Comparison of ENCODE assay signal across 20 cellular contexts in the genomic region with DNA sequence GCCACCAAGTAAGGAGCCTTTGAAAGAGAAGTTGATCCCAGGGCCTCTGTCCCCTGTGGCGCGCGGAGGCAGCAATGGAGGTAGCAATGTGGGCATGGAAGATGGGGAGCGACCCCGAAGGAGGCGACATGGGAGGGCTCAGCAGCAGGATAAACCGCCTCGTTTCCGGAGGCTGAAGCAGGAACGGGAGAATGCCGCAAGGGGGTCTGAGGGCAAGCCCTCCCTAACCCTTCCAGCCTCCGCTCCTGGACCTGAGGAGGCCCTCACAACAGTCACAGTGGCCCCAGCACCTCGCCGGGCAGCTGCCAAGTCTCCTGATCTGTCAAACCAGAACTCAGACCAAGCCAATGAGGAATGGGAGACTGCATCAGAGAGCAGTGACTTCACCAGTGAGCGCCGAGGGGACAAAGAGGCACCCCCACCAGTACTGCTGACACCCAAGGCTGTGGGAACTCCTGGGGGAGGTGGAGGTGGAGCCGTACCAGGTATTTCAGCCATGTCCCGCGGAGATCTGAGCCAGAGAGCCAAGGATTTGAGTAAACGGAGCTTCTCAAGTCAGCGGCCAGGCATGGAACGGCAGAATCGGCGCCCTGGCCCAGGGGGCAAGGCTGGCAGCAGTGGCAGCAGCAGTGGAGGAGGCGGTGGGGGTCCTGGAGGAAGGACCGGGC. TPM values are rescaled to one million over a fixed set of nuclear protein-coding genes. Genes with fewer than 3 reads are reported as not detected.
DNase-seq lines count a peak whose midpoint lies in the region; ATAC-seq, FAIRE-seq and TF ChIP-seq lines count a peak whose summit lies in the region.
"Had no signal": no experiment of that assay in that cellular context is flagged by ENCODE, and none has a peak within 500 bp of the region (broad histone marks: within the 10 kb centered on the region; RNA-seq: fewer than 3 reads in every experiment).

No MANE protein-coding gene starts in this region.

- ATAC-seq in SK-N-SH treated with all-trans-retinoic acid at 6 μM for 48 hours, result no peak
- ATAC-seq: gastrocnemius medialis had no signal

- 93% methylated on average over 26 of the region's 26 CpGs for WGBS in SK-N-SH (ENCODE audit: low lambda C conversion rate)

- peaks cover 44% of the 10 kb centered on the region for H3K36me3 Mint-ChIP-seq in mesothelial cell of epicardium
- peaks cover 96 to 99% of the 10 kb centered on the region in 2 donors for H3K36me3 Mint-ChIP-seq in CD14-positive monocyte

- no peak for TF ChIP-seq RAD21 in SK-N-SH (IDR thresholded peaks at IDR 0.05; ENCODE audit: low read length)

- POLR2A ChIA-PET in SK-N-SH (lab: Yijun Ruan, JAX), result interaction anchor here (1.0 to 1.1 kb wide), 2 partner anchors 19 to 28 kb away, joined by 3 read pairs; partner anchors contain the start of gene C6orf47

- TF ChIP-seq EP300 in SK-N-SH (IDR thresholded peaks at IDR 0.05; ENCODE audit: borderline replicate concordance in 1 of 2, low read depth in 1 of 2, low read length in 1 of 2), result no peak

- no peaks in the 10 kb centered on the region; a peak in 1 of 4 replicates for H3K4me1 ChIP-seq in SK-N-SH (ENCODE audit: control insufficient read depth in 1 of 2, insufficient read depth in 2 of 2, low read depth in 1 of 2, low read length in 1 of 2)
- H3K4me1 ChIP-seq: gastrocnemius medialis, sigmoid colon had no signal

- H3K9ac ChIP-seq in SK-N-SH, result no peak overlapping the region

- H3K4me2 ChIP-seq in SK-N-SH, result no peak overlapping the region

- H3K36me3 ChIP-seq in SK-N-SH (replicated peaks in 1 of 2; ENCODE audit: control insufficient read depth in 1 of 2, insufficient read depth in 2 of 2, low read length in 1 of 2) (peaks cover 53 to 97% of the 10 kb centered on the region in 2 experiments), WERI-Rb-1 (peaks cover 100% of the 10 kb centered on the region)

- peak overlapping the region; percentile 21 for H3K27ac Mint-ChIP-seq in mesothelial cell of epicardium
- peak overlapping the region in 2 of 7 donors; percentile 65 to 68 for H3K27ac Mint-ChIP-seq in CD14-positive monocyte

- H3K9me2 ChIP-seq in SK-N-SH, result no peaks in the 10 kb centered on the region

- peak; percentile 55 for TF ChIP-seq POLR2A in GM12892 (IDR thresholded peaks at IDR 0.05; ENCODE audit: low read depth, low read length)

- no peak for FAIRE-seq in GM12892 (lab: Jason Lieb, UNC)
- FAIRE-seq: endothelial cell of umbilical vein, RCC 7860 had no signal

- H3K27ac ChIP-seq in SK-N-SH (ENCODE audit: low read depth in 2 of 2, low read length in 1 of 2) (peak overlapping the region in 1 of 2 experiments; percentile 1; a peak in 2 of 4 replicates), WERI-Rb-1 (peak overlapping the region; percentile 11)
- H3K27ac ChIP-seq: thoracic aorta had no signal

- H3K9me3 Mint-ChIP-seq in mesothelial cell of epicardium, result no peaks in the 10 kb centered on the region
- no peaks in the 10 kb centered on the region for H3K9me3 Mint-ChIP-seq in CD14-positive monocyte

- CTCF ChIA-PET in SK-N-SH (lab: Yijun Ruan, JAX), result interaction anchor here (1.4 kb wide), 1 partner anchor 11 kb away, joined by 4 read pairs; no protein-coding TSS in a partner anchor

- H4K20me1 ChIP-seq in SK-N-SH (ENCODE audit: insufficient read depth), result peaks cover 19% of the 10 kb centered on the region; the same call in 1 of the 2 replicates

- H3K9me3 ChIP-seq in SK-N-SH (no peaks in the 10 kb centered on the region), WERI-Rb-1 (ENCODE audit: severe bottlenecking) (no peaks in the 10 kb centered on the region)
- H3K9me3 ChIP-seq: gastrocnemius medialis, sigmoid colon, thoracic aorta had no signal

- H3K4me3 ChIP-seq in SK-N-SH (ENCODE audit: low read depth in 2 of 2, low read length in 1 of 2), result no peak overlapping the region
- H3K4me3 ChIP-seq in WERI-Rb-1 (ENCODE audit: low read depth, low read length), result no peak overlapping the region
- H3K4me3 ChIP-seq: gastrocnemius medialis, sigmoid colon, thoracic aorta had no signal

- TF ChIP-seq CTCF in SK-N-SH (IDR thresholded peaks at IDR 0.05) (no peak), WERI-Rb-1 (IDR thresholded peaks at IDR 0.05; ENCODE audit: low read depth, low read length) (no peak), mesothelial cell of epicardium (IDR thresholded peaks at IDR 0.05; ENCODE audit: unreplicated experiment) (no peak), CD14-positive monocyte (IDR thresholded peaks at IDR 0.05) (no peak)

- H3K4me3 Mint-ChIP-seq in mesothelial cell of epicardium (no peak overlapping the region), CD14-positive monocyte (no peak overlapping the region)
- H3K4me3 Mint-ChIP-seq: CD4-positive, CD25-positive, alpha-beta regulatory T cell had no signal

- peaks cover 19% of the 10 kb centered on the region; the same call in 1 of the 2 replicates for H3K79me2 ChIP-seq in SK-N-SH (ENCODE audit: insufficient read depth)

- DNase-seq in SK-N-SH (peak; percentile 22), GM12892 (ENCODE audit: insufficient read length) (no peak), WERI-Rb-1 (no peak), mesothelial cell of epicardium (ENCODE audit: low spot score in 2 of 2, unreplicated experiment in 2 of 2) (no peak), NCI-H1694 (lab: John Stamatoyannopoulos, UW) (no peak), CD14-positive monocyte (ENCODE audit: low spot score) (no peak), D341Med (ENCODE audit: low spot score) (no peak)
- DNase-seq: 8988T; activated CD4-positive, CD25-positive, alpha-beta regulatory T cell treated with anti-CD3 and anti-CD28 coated beads, Interleukin-2, amount 50 U/mL, for 72 hours; activated CD8-positive, alpha-beta memory T cell treated with anti-CD3 and anti-CD28 coated beads, Interleukin-2, amount 50 U/mL, for 48 hours; CD4-positive, CD25-positive, alpha-beta regulatory T cell; gastrocnemius medialis; MV-4-11; NCI-H748 treated with DMSO at 0.1 percent for 48 hours; sigmoid colon; T-helper 1 cell had no signal

- no peaks in the 10 kb centered on the region for H3K27me3 ChIP-seq in SK-N-SH (ENCODE audit: insufficient read depth)
- H3K27me3 ChIP-seq in WERI-Rb-1 (ENCODE audit: insufficient read depth, low read depth, severe bottlenecking), result no peaks in the 10 kb centered on the region
- H3K27me3 ChIP-seq: gastrocnemius medialis, sigmoid colon had no signal

- H3K4me1 Mint-ChIP-seq in mesothelial cell of epicardium (no peaks in the 10 kb centered on the region), CD14-positive monocyte (no peaks in the 10 kb centered on the region)

- intact Hi-C loops in CD14-positive monocyte (cut with micrococcal nuclease), result no loop called here

- H2AFZ ChIP-seq in SK-N-SH (ENCODE audit: low read depth), result no peak overlapping the region

- no peaks in the 10 kb centered on the region for H3K27me3 Mint-ChIP-seq in mesothelial cell of epicardium (ENCODE audit: low read depth)
- peaks cover 0 to 3% (median 0%) of the 10 kb centered on the region in 3 donors for H3K27me3 Mint-ChIP-seq in CD14-positive monocyte (ENCODE audit: low read depth in 3 of 3)
- H3K27me3 Mint-ChIP-seq: CD4-positive, CD25-positive, alpha-beta regulatory T cell had no signal

- H3F3A ChIP-seq in SK-N-SH (replicated peaks; ENCODE audit: insufficient read depth), result peaks cover 36% of the 10 kb centered on the region

TF ChIP-seq in SK-N-SH, 30 proteins besides CTCF, POLR2A, EP300 and RAD21:
- no peak for TF ChIP-seq RCOR1 (IDR thresholded peaks at IDR 0.05; ENCODE audit: low read length)
- 0 out of 2 replicates have a peak, but pooled peaks have one; percentile 9 for TF ChIP-seq POLR2AphosphoS5 (IDR thresholded peaks at IDR 0.05; ENCODE audit: low read depth, low read length)
TF ChIP-seq in SK-N-SH: peak in this region for 1.

TF ChIP-seq in SK-N-SH treated with all-trans-retinoic acid at 6 μM for 48 hours, 23 proteins besides CTCF, POLR2A, EP300 and RAD21 (continues in another document):
- TF ChIP-seq ZNF8 (CRISPR knock-in tag; IDR thresholded peaks at IDR 0.05) (no peak), TCF4 (CRISPR knock-in tag; IDR thresholded peaks at IDR 0.05; ENCODE audit: borderline replicate concordance) (no peak), ZC3H10 (CRISPR knock-in tag; IDR thresholded peaks at IDR 0.05) (no peak)

RNA-seq across cellular contexts. Expression of gene PRRC2A, which starts 11.9 kb away (rescaled TPM):
- polyA plus RNA-seq in SK-N-SH (2012; rRNA removed), result 36.1 and 76.1 TPM in 2 replicates
- polyA plus RNA-seq in SK-N-SH (2012; cell fraction: cytosol; rRNA removed), result 26.6 and 40.3 TPM in 2 replicates
- 206 and 214 TPM in 2 replicates for polyA plus RNA-seq in SK-N-SH (2012; cell fraction: nucleus; rRNA removed)
- 77.1 TPM for polyA plus RNA-seq in GM12892 (2012; ENCODE audit: missing spikeins)
- total RNA-seq in mesothelial cell of epicardium, result 273 to 290 TPM (median 288 TPM) in 3 replicates
- 1 to 10 TPM; 1.2 to 2.3 TPM for polyA plus RNA-seq in CD14-positive monocyte

RNA-seq across cellular contexts. Expression of gene AIF1, which starts 17.4 kb away (rescaled TPM):
- polyA plus RNA-seq in SK-N-SH (2012; rRNA removed) (not detected in 2 replicates), CD14-positive monocyte (1,000 to 10,000 TPM; 2,275 to 2,310 TPM)
- polyA plus RNA-seq in SK-N-SH (2012; cell fraction: cytosol; rRNA removed), result not detected in 2 replicates
- polyA plus RNA-seq in SK-N-SH (2012; cell fraction: nucleus; rRNA removed), result not detected in 2 replicates
- polyA plus RNA-seq in GM12892 (2012; ENCODE audit: missing spikeins), result 48.0 TPM
- 5.1 to 6.0 TPM (median 5.1 TPM) in 3 replicates for total RNA-seq in mesothelial cell of epicardium
- total RNA-seq: endothelial cell of umbilical vein had no signal
- polyA plus RNA-seq: endothelial cell of umbilical vein had no signal

RNA-seq across cellular contexts. Expression of gene BAG6, which starts 20.0 kb away (rescaled TPM):
- polyA plus RNA-seq in SK-N-SH (2012; rRNA removed) (100 and 220 TPM in 2 replicates), CD14-positive monocyte (10 to 100 TPM; 15.4 to 15.6 TPM)
- 94.0 and 118 TPM in 2 replicates for polyA plus RNA-seq in SK-N-SH (2012; cell fraction: cytosol; rRNA removed)
- polyA plus RNA-seq in SK-N-SH (2012; cell fraction: nucleus; rRNA removed), result 475 and 741 TPM in 2 replicates
- polyA plus RNA-seq in GM12892 (2012; ENCODE audit: missing spikeins), result 124 TPM
- 327 to 338 TPM (median 338 TPM) in 3 replicates for total RNA-seq in mesothelial cell of epicardium

RNA-seq across cellular contexts. Expression of gene APOM, which starts 23.3 kb away (rescaled TPM):
- 6.8 and 7.2 TPM in 2 replicates for polyA plus RNA-seq in SK-N-SH (2012; rRNA removed)
- polyA plus RNA-seq in SK-N-SH (2012; cell fraction: cytosol; rRNA removed), result 3.9 and 6.0 TPM in 2 replicates
- 4.1 and 6.1 TPM in 2 replicates for polyA plus RNA-seq in SK-N-SH (2012; cell fraction: nucleus; rRNA removed)
- 5.6 TPM for polyA plus RNA-seq in GM12892 (2012; ENCODE audit: missing spikeins)
- 2.4 to 3.4 TPM (median 3.1 TPM) in 3 replicates for total RNA-seq in mesothelial cell of epicardium
- polyA plus RNA-seq in CD14-positive monocyte, result 1 to 10 TPM; 4.2 to 4.8 TPM
- total RNA-seq: endothelial cell of umbilical vein had no signal

RNA-seq across cellular contexts. Expression of gene C6orf47, which starts 28.2 kb away (rescaled TPM):
- polyA plus RNA-seq in SK-N-SH (2012; rRNA removed), result 10.3 and 11.5 TPM in 2 replicates
- 8.9 and 10.2 TPM in 2 replicates for polyA plus RNA-seq in SK-N-SH (2012; cell fraction: cytosol; rRNA removed)
- polyA plus RNA-seq in SK-N-SH (2012; cell fraction: nucleus; rRNA removed), result 7.4 and 8.3 TPM in 2 replicates
- polyA plus RNA-seq in GM12892 (2012; ENCODE audit: missing spikeins), result 10.5 TPM
- 19.0 to 19.3 TPM (median 19.2 TPM) in 3 replicates for total RNA-seq in mesothelial cell of epicardium
- 10 to 100 TPM; 18.1 to 23.4 TPM for polyA plus RNA-seq in CD14-positive monocyte

Comparison
In these comparisons a context has a peak if more than half of its experiments do, and no peak if none do; other contexts are left out.
1. RNA of gene PRRC2A, which starts 11.9 kb away (polyA plus RNA-seq): 26.6 to 214 TPM in SK-N-SH; 1.2 to 2.3 TPM in CD14-positive monocyte; every median in the first group is over 4 times any median in the second.
2. RNA of gene AIF1, which starts 17.4 kb away (polyA plus RNA-seq): 2,275 to 2,310 TPM in CD14-positive monocyte; not detected in SK-N-SH; every median in the first group is over 1,000 times any median in the second.
3. RNA of gene BAG6, which starts 20.0 kb away (polyA plus RNA-seq): 94.0 to 741 TPM in SK-N-SH; 15.4 to 15.6 TPM in CD14-positive monocyte; every median in the first group is over 4 times any median in the second.